22 cellular contexts compared by ENCODE assay signal in the genomic region with DNA sequence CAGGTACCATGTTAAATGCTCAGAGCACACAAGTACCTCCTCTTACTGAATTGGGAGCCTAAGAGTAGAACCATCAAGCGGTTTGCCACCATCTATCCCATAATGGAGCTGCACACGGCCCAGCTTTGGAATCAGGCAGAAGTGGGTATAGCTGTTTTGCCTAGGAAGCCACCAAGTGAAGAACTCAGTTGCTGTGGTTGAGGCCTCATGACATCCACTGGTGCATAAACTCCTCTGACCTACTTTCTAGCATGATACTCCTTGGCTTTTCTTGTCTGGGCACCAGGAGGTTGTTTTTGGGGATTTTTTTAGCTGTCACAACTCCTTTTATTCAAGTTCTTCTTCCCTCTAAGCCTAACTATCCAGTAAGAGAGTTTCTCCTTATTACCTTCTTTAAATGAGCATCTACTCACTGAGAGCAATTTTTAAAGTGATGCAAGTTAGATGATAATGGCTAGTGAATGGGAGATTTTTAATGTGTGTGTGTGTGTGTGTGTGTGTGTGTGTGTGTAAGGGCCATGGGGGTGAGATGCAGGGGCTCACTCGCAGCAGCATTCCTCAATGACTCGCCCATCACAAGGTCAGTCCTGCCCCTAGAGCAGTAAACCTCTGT.
"Had no signal": no experiment of that assay in that cellular context is flagged by ENCODE, and none has a peak within 500 bp of the region (broad histone marks: within the 10 kb centered on the region; RNA-seq: fewer than 3 reads in every experiment).

No MANE protein-coding gene starts in this region.

- H3K4me3 ChIP-seq: left ventricle myocardium inferior, lower lobe of right lung, pancreas, tibial nerve, upper lobe of right lung, vagina had no signal

- FAIRE-seq: endothelial cell of umbilical vein, keratinocyte had no signal

- H3K36me3 ChIP-seq: left ventricle myocardium inferior, lower lobe of right lung, pancreas, tibial nerve, upper lobe of right lung, vagina had no signal

- DNase-seq: dermis blood vessel endothelial cell; erythroblast; foreskin keratinocyte; immature natural killer cell; left cardiac atrium; left ventricle myocardium inferior; lower lobe of right lung; mesenchymal stem cell; midbrain; occipital lobe; pancreas; right cardiac atrium; small intestine; stimulated activated CD4-positive, alpha-beta T cell treated with anti-CD3 and anti-CD28 coated beads, Interleukin-12 subunit alpha, Interleukin-12 subunit beta, amount 100 ng/mL, for 4 hours; upper lobe of right lung had no signal

- H3K9me3 ChIP-seq: left ventricle myocardium inferior, lower lobe of right lung, pancreas, tibial nerve, upper lobe of right lung, vagina had no signal

- H3K27ac ChIP-seq: foreskin keratinocyte, left ventricle myocardium inferior, lower lobe of right lung, pancreas, tibial nerve, upper lobe of right lung, vagina had no signal

- H3K27me3 Mint-ChIP-seq: progenitor cell of endocrine pancreas; stimulated activated naive CD8-positive, alpha-beta T cell treated with anti-CD3 and anti-CD28 coated beads, Interleukin-15, Interleukin-2, amounts not matched to agents 100 ng/mL and 50 ng/mL, for 24 hours had no signal

- H3K27me3 ChIP-seq: foreskin keratinocyte, pancreas, tibial nerve, upper lobe of right lung, vagina had no signal

- H3K27ac Mint-ChIP-seq: immature natural killer cell; nephron; progenitor cell of endocrine pancreas; stimulated activated naive CD8-positive, alpha-beta T cell treated with anti-CD3 and anti-CD28 coated beads, Interleukin-15, Interleukin-2, amounts not matched to agents 100 ng/mL and 50 ng/mL, for 24 hours had no signal

- H3K9me3 Mint-ChIP-seq: immature natural killer cell; nephron; stimulated activated naive CD8-positive, alpha-beta T cell treated with anti-CD3 and anti-CD28 coated beads, Interleukin-15, Interleukin-2, amounts not matched to agents 100 ng/mL and 50 ng/mL, for 24 hours had no signal

- H3K4me1 ChIP-seq: foreskin keratinocyte, lower lobe of right lung, pancreas, upper lobe of right lung, vagina had no signal

- H3K4me3 Mint-ChIP-seq: immature natural killer cell; nephron; stimulated activated naive CD8-positive, alpha-beta T cell treated with anti-CD3 and anti-CD28 coated beads, Interleukin-15, Interleukin-2, amounts not matched to agents 100 ng/mL and 50 ng/mL, for 24 hours had no signal

- ATAC-seq: foreskin keratinocyte, left cardiac atrium, lower lobe of right lung, pancreas, right cardiac atrium, upper lobe of right lung had no signal
